9 cellular contexts compared by ENCODE assay signal in genomic region chr22:38243007-38243775, GRCh38. TPM values are rescaled to one million over a fixed set of nuclear protein-coding genes. Genes with fewer than 3 reads are reported as not detected.
DNase-seq lines count a peak whose midpoint lies in the region; ATAC-seq and TF ChIP-seq lines count a peak whose summit lies in the region.
"Had no signal": no experiment of that assay in that cellular context is flagged by ENCODE, and none has a peak within 500 bp of the region (broad histone marks: within the 10 kb centered on the region; RNA-seq: fewer than 3 reads in every experiment).

No MANE protein-coding gene starts in this region.

- H3K4me2 ChIP-seq in BLaER1 treated with 17β-estradiol and CSF1 and Interleukin-3, amounts not matched to agents 10 nM and 100 nM, result peak overlapping the region; percentile 62 to 98 (median 83)

- TF ChIP-seq CTCF in A673 (conservative IDR thresholded peaks at IDR 0.05; ENCODE audit: low read depth, low read length), result no peak

- intact Hi-C loops in A673 (cut with micrococcal nuclease; ENCODE audit: unreplicated experiment), result no loop called here

- peak; percentile 100 for DNase-seq in NCI-H2171 treated with DMSO at 0.1 percent for 48 hours (lab: John Stamatoyannopoulos, UW)
- peak; percentile 84 for DNase-seq in myocyte (ENCODE audit: low read depth)
- DNase-seq in glomerular visceral epithelial cell (ENCODE audit: extremely low spot score), result no peak
- no peak for DNase-seq in A673 (ENCODE audit: low spot score)
- DNase-seq: activated CD4-positive, alpha-beta T cell treated with anti-CD3 and anti-CD28 coated beads for 1 hour had no signal

- H3K9me3 ChIP-seq in BLaER1 treated with 17β-estradiol and CSF1 and Interleukin-3, amounts not matched to agents 10 nM and 100 nM (replicated peaks in 1 of 11), result no peaks in the 10 kb centered on the region
- H3K9me3 ChIP-seq in duodenal mucosa (ENCODE audit: control insufficient read depth in 1 of 2, low read length in 2 of 2), result no peaks in the 10 kb centered on the region
- H3K9me3 ChIP-seq in A673 (ENCODE audit: low read depth, low read length, poor library complexity, severe bottlenecking), result no peaks in the 10 kb centered on the region

- peaks cover 5 to 63% (median 28%) of the 10 kb centered on the region in 11 experiments; a peak in 18 of 22 replicates for H3K36me3 ChIP-seq in BLaER1 treated with 17β-estradiol and CSF1 and Interleukin-3, amounts not matched to agents 10 nM and 100 nM
- H3K36me3 ChIP-seq in duodenal mucosa (ENCODE audit: control insufficient read depth in 1 of 2, insufficient read depth in 2 of 2, low read length in 2 of 2) (peaks cover 20 to 31% of the 10 kb centered on the region in 2 donors), A673 (ENCODE audit: insufficient read depth, low read length, poor library complexity, severe bottlenecking) (no peaks in the 10 kb centered on the region)

- peaks cover 39 to 79% (median 73%) of the 10 kb centered on the region in 10 experiments for H3K4me1 ChIP-seq in BLaER1 treated with 17β-estradiol and CSF1 and Interleukin-3, amounts not matched to agents 10 nM and 100 nM
- peaks cover 52 to 57% of the 10 kb centered on the region in 2 donors for H3K4me1 ChIP-seq in duodenal mucosa (ENCODE audit: control insufficient read depth in 1 of 2, insufficient read depth in 2 of 2, low read length in 2 of 2)
- H3K4me1 ChIP-seq in A673 (ENCODE audit: insufficient read depth, low read length, poor library complexity, severe bottlenecking), result peaks cover 10% of the 10 kb centered on the region

- H3K27ac ChIP-seq in BLaER1 treated with 17β-estradiol and CSF1 and Interleukin-3, amounts not matched to agents 10 nM and 100 nM, result peak overlapping the region in 7 of 11 experiments; percentile 24 to 66 (median 55); a peak in 12 of 22 replicates
- peak overlapping the region; percentile 52 for H3K27ac ChIP-seq in duodenal mucosa (ENCODE audit: low read depth, low read length)
- H3K27ac ChIP-seq in A673 (ENCODE audit: low read depth, low read length, poor library complexity, severe bottlenecking), result no peak overlapping the region

- CTCF ChIA-PET in A673 (lab: Charles Lee), result no interaction called here

- no peaks in the 10 kb centered on the region for H3K27me3 ChIP-seq in BLaER1 treated with 17β-estradiol and CSF1 and Interleukin-3, amounts not matched to agents 10 nM and 100 nM
- no peaks in the 10 kb centered on the region for H3K27me3 ChIP-seq in duodenal mucosa (ENCODE audit: control insufficient read depth in 1 of 2, insufficient read depth in 2 of 2, low read length in 2 of 2)
- no peaks in the 10 kb centered on the region for H3K27me3 ChIP-seq in A673 (replicated peaks; ENCODE audit: insufficient read depth, low read depth, low read length, poor library complexity)

- POLR2A ChIA-PET in A673 (lab: Charles Lee; ENCODE audit: low non-redundant PET), result no interaction called here

- peaks cover 24 to 58% (median 46%) of the 10 kb centered on the region in 11 experiments; a peak in 21 of 22 replicates for H4K20me1 ChIP-seq in BLaER1 treated with 17β-estradiol and CSF1 and Interleukin-3, amounts not matched to agents 10 nM and 100 nM

- ATAC-seq in GM19328 (IDR thresholded peaks at IDR 0.05; ENCODE audit: unreplicated experiment) (no peak), GM21447 (IDR thresholded peaks at IDR 0.05; ENCODE audit: unreplicated experiment) (no peak)

- no TSS peak for BruUV-seq in A673 (replicated peaks; lab: Mats Ljungman, UMichigan)

- H3K9ac ChIP-seq in BLaER1 treated with 17β-estradiol and CSF1 and Interleukin-3, amounts not matched to agents 10 nM and 100 nM, result peak overlapping the region in 8 of 11 experiments; percentile 1 to 61 (median 40); a peak in 14 of 22 replicates
- peak overlapping the region in 1 of 2 donors; percentile 32 for H3K9ac ChIP-seq in duodenal mucosa (ENCODE audit: low read depth in 1 of 2, low read length in 2 of 2)

- peak overlapping the region in 2 of 10 experiments; percentile 6 to 27; a peak in 1 of 20 replicates for H3K4me3 ChIP-seq in BLaER1 treated with 17β-estradiol and CSF1 and Interleukin-3, amounts not matched to agents 10 nM and 100 nM
- H3K4me3 ChIP-seq in duodenal mucosa (ENCODE audit: low read depth in 1 of 2, low read length in 2 of 2), result no peak overlapping the region
- no peak overlapping the region for H3K4me3 ChIP-seq in A673 (ENCODE audit: low read depth, low read length, poor library complexity, severe bottlenecking)

RNA-seq across cellular contexts. Expression of gene TMEM184B, which starts 29.6 kb away (rescaled TPM):
- total RNA-seq in myocyte (53.4 and 78.0 TPM in 2 replicates), A673 (2021) (45.6 and 50.9 TPM in 2 replicates)
- polyA plus RNA-seq in myocyte (2012), result 90.4 TPM

RNA-seq across cellular contexts. Expression of gene MAFF, which starts 41.4 kb away (rescaled TPM):
- total RNA-seq in myocyte, result 4.1 and 8.7 TPM in 2 replicates
- 7.4 TPM for polyA plus RNA-seq in myocyte (2012)
- 5.0 and 6.3 TPM in 2 replicates for total RNA-seq in A673 (2021)

Comparison
In these comparisons a context has a peak if more than half of its experiments do, and no peak if none do; other contexts are left out.
1. DNase-seq: peak in NCI-H2171 treated with DMSO at 0.1 percent for 48 hours (single experiment) and myocyte (single experiment); none in glomerular visceral epithelial cell (single experiment) and A673 (single experiment).